In genomic region chr15:75397494-75397893, GRCh38 we compare ENCODE assay signal across 17 cellular contexts.
DNase-seq lines count a peak whose midpoint lies in the region; ATAC-seq and TF ChIP-seq lines count a peak whose summit lies in the region.
"Had no signal": no experiment of that assay in that cellular context is flagged by ENCODE, and none has a peak within 500 bp of the region (broad histone marks: within the 10 kb centered on the region; RNA-seq: fewer than 3 reads in every experiment).

No MANE protein-coding gene starts in this region.

- no peaks in the 10 kb centered on the region for H3K4me1 ChIP-seq in adipocyte (ENCODE audit: control insufficient read depth, insufficient read depth, low read length)

- H3K27me3 ChIP-seq in adipocyte (replicated peaks; ENCODE audit: control insufficient read depth, insufficient read depth, low read length): no peaks in the 10 kb centered on the region

- TF ChIP-seq CTCF in AG09319 (IDR thresholded peaks at IDR 0.05; ENCODE audit: low read depth, low read length): no peak

- no peaks in the 10 kb centered on the region for H3K9me3 ChIP-seq in adipocyte (ENCODE audit: control insufficient read depth, low read length)

- ATAC-seq in HG03196 (IDR thresholded peaks at IDR 0.05; ENCODE audit: unreplicated experiment): no peak
- ATAC-seq: left ventricle myocardium superior had no signal

- peaks cover 90% of the 10 kb centered on the region for H3K36me3 ChIP-seq in adipocyte (ENCODE audit: control insufficient read depth, insufficient read depth, low read length, severe bottlenecking)

- peak; percentile 1 for DNase-seq in AG09319 (ENCODE audit: extremely low read depth, low read depth)
- peak; percentile 16 for DNase-seq in GM03348 (ENCODE audit: low spot score)
- peak; percentile 11 for DNase-seq in adipocyte (ENCODE audit: low read depth)
- peak; percentile 49 for DNase-seq in iris pigment epithelial cell (ENCODE audit: low read depth)
- DNase-seq in NCI-H146 treated with DMSO at 0.1 percent for 48 hours (lab: John Stamatoyannopoulos, UW; ENCODE audit: unreplicated experiment): no peak
- no peak for DNase-seq in NCI-H510A treated with DMSO at 0.1 percent for 48 hours (lab: John Stamatoyannopoulos, UW)
- no peak for DNase-seq in iPS-NIHi7 (ENCODE audit: extremely low spot score)
- DNase-seq: activated CD4-positive, alpha-beta T cell treated with anti-CD3 and anti-CD28 coated beads, Interleukin-2, amount 10 ng/mL, durations not matched to agents 24 days and 14 days; AML-193; DMS53; immature natural killer cell; left ventricle myocardium superior; NCI-H1092 treated with DMSO at 0.1 percent for 48 hours; NCI-H2029; NCI-H2227 treated with DMSO at 0.1 percent for 48 hours; SIG-M5 had no signal

- no peak overlapping the region for H3K9ac ChIP-seq in adipocyte (ENCODE audit: low read length)

- H3K4me3 ChIP-seq in adipocyte (ENCODE audit: low read length): no peak overlapping the region

Comparison
In these comparisons a context has a peak if more than half of its experiments do, and no peak if none do; other contexts are left out.
1. DNase-seq: peak in AG09319 (single experiment), GM03348 (single experiment), adipocyte (single experiment) and iris pigment epithelial cell (single experiment); none in NCI-H146 treated with DMSO at 0.1 percent for 48 hours (single experiment), NCI-H510A treated with DMSO at 0.1 percent for 48 hours (single experiment) and iPS-NIHi7 (single experiment).